20 cellular contexts compared by ENCODE assay signal in genomic region chr2:30403592-30404353, GRCh38. TPM values are rescaled to one million over a fixed set of nuclear protein-coding genes. Genes with fewer than 3 reads are reported as not detected.
DNase-seq lines count a peak whose midpoint lies in the region; ATAC-seq and TF ChIP-seq lines count a peak whose summit lies in the region.
"Had no signal": no experiment of that assay in that cellular context is flagged by ENCODE, and none has a peak within 500 bp of the region (broad histone marks: within the 10 kb centered on the region; RNA-seq: fewer than 3 reads in every experiment).

No MANE protein-coding gene starts in this region.

- no peak overlapping the region for H3K56ac ChIP-seq in IMR-90 (ENCODE audit: extremely low read depth, insufficient read depth, low read length)

- dilution Hi-C loops in IMR-90 (cut with HindIII; ENCODE audit: low sequenced_read_pairs, unreplicated experiment): no loop called here

- H2BK5ac ChIP-seq in IMR-90 (ENCODE audit: low read depth, low read length, poor library complexity, severe bottlenecking): no peak overlapping the region

- H3K36me3 ChIP-seq in IMR-90 (ENCODE audit: control insufficient read depth, insufficient read depth, low read length) (no peaks in the 10 kb centered on the region), gastroesophageal sphincter (no peaks in the 10 kb centered on the region), muscle layer of colon (ENCODE audit: insufficient read depth, low read length) (no peaks in the 10 kb centered on the region), stomach smooth muscle (ENCODE audit: control insufficient read depth in 2 of 2, insufficient read depth in 2 of 2, low read length in 2 of 2) (no peaks in the 10 kb centered on the region)
- H3K36me3 ChIP-seq: BE2C, brain microvascular endothelial cell, prostate gland, suprapubic skin had no signal

- no peaks in the 10 kb centered on the region for H3K9me3 Mint-ChIP-seq in activated CD8-positive, alpha-beta T cell treated with anti-CD3 and anti-CD28 coated beads, Interleukin-2, amount 10 ng/mL, durations not matched to agents 7 days and 5 days (ENCODE audit: insufficient read depth)
- H3K9me3 Mint-ChIP-seq: activated naive CD4-positive, alpha-beta T cell treated with anti-CD3 and anti-CD28 coated beads, Interleukin-2, amount 50 U/mL, for 24 hours; T-helper 2 cell treated with Interferon-gamma antibody and Interleukin-4, amounts not matched to agents 5 μg/mL and 100 μg/mL, for 36 hours had no signal

- peak overlapping the region; percentile 65; the same call in 1 of the 2 replicates for H3K4ac ChIP-seq in IMR-90 (ENCODE audit: low read depth, low read length)

- no peak for ATAC-seq in IMR-90 (ENCODE audit: low read depth)
- ATAC-seq in gastroesophageal sphincter: no peak
- ATAC-seq in activated CD8-positive, alpha-beta T cell treated with anti-CD3 and anti-CD28 coated beads, Interleukin-2, amount 10 ng/mL, durations not matched to agents 7 days and 5 days: no peak

- H3K27ac ChIP-seq in IMR-90 (ENCODE audit: insufficient read depth, low read length): peak overlapping the region; percentile 55; the same call in 1 of the 2 replicates
- H3K27ac ChIP-seq in gastroesophageal sphincter: peak overlapping the region in 3 of 4 donors; percentile 49 to 63 (median 56)
- peak overlapping the region; percentile 43 for H3K27ac ChIP-seq in muscle layer of colon (ENCODE audit: low read depth, low read length)
- peak overlapping the region; percentile 38 for H3K27ac ChIP-seq in stomach smooth muscle (ENCODE audit: low read length)
- H3K27ac ChIP-seq: brain microvascular endothelial cell, prostate gland, suprapubic skin had no signal

- H3K4me3 ChIP-seq in IMR-90 (ENCODE audit: insufficient read depth, low read depth, low read length) (no peak overlapping the region), gastroesophageal sphincter (no peak overlapping the region), muscle layer of colon (ENCODE audit: low read depth in 1 of 2, low read length in 2 of 2) (no peak overlapping the region), stomach smooth muscle (ENCODE audit: low read length in 2 of 2) (peak overlapping the region in 1 of 2 donors; percentile 22)
- H3K4me3 ChIP-seq: prostate gland, suprapubic skin had no signal

- no peak overlapping the region; the same call in 1 of the 2 replicates for H3K23ac ChIP-seq in IMR-90 (ENCODE audit: low read depth, low read length)

- H3K27ac Mint-ChIP-seq in activated CD8-positive, alpha-beta T cell treated with anti-CD3 and anti-CD28 coated beads, Interleukin-2, amount 10 ng/mL, durations not matched to agents 7 days and 5 days: no peak overlapping the region
- H3K27ac Mint-ChIP-seq: activated naive CD4-positive, alpha-beta T cell treated with anti-CD3 and anti-CD28 coated beads, Interleukin-2, amount 50 U/mL, for 24 hours; T-helper 2 cell treated with Interferon-gamma antibody and Interleukin-4, amounts not matched to agents 5 μg/mL and 100 μg/mL, for 36 hours had no signal

- no peaks in the 10 kb centered on the region for H4K20me1 ChIP-seq in IMR-90 (ENCODE audit: insufficient read depth, low read length)

- intact Hi-C loops in IMR-90 (cut with micrococcal nuclease): no loop called here

- H2AFZ ChIP-seq in IMR-90 (replicated peaks; ENCODE audit: low read length, poor library complexity): no peak overlapping the region

- H3K27me3 ChIP-seq in IMR-90 (ENCODE audit: control insufficient read depth, insufficient read depth, low read length) (no peaks in the 10 kb centered on the region), gastroesophageal sphincter (no peaks in the 10 kb centered on the region), muscle layer of colon (ENCODE audit: control insufficient read depth in 1 of 2, insufficient read depth in 2 of 2, low read length in 2 of 2) (no peaks in the 10 kb centered on the region), stomach smooth muscle (ENCODE audit: control insufficient read depth in 1 of 2, insufficient read depth in 2 of 2, low read length in 2 of 2) (no peaks in the 10 kb centered on the region)
- H3K27me3 ChIP-seq: BE2C, brain microvascular endothelial cell, suprapubic skin had no signal

- DNase-seq in IMR-90: no peak
- DNase-seq in cerebellar nuclear complex (lab: John Stamatoyannopoulos, UW): no peak
- no peak for DNase-seq in iPS-NIHi7 (ENCODE audit: extremely low spot score)
- no peak for DNase-seq in retina
- DNase-seq in activated CD8-positive, alpha-beta T cell treated with anti-CD3 and anti-CD28 coated beads, Interleukin-2, amount 10 ng/mL, durations not matched to agents 7 days and 5 days: no peak
- DNase-seq: activated CD8-positive, alpha-beta memory T cell treated with anti-CD3 and anti-CD28 coated beads, Interleukin-2, amount 50 U/mL, for 48 hours; BE2C; brain microvascular endothelial cell; DMS 273 treated with DMSO at 0.1 percent for 48 hours; MM.1S; NCI-H187 treated with DMSO at 0.1 percent for 48 hours; NCI-H510A; SIG-M5 had no signal

- peak overlapping the region; percentile 44; the same call in 1 of the 2 replicates for H2BK120ac ChIP-seq in IMR-90 (ENCODE audit: low read depth, low read length)

- H3K79me1 ChIP-seq in IMR-90 (ENCODE audit: low read depth in 1 of 2, low read length in 2 of 2): peaks cover 0 to 5% of the 10 kb centered on the region in 2 experiments; a peak in 1 of 4 replicates

- peak overlapping the region; percentile 34 for H4K5ac ChIP-seq in IMR-90 (ENCODE audit: low read depth, low read length)

- peak overlapping the region; percentile 49 for H3K18ac ChIP-seq in IMR-90 (ENCODE audit: low read depth, low read length)

- peak overlapping the region in 1 of 2 experiments; percentile 36; a peak in 2 of 4 replicates for H4K8ac ChIP-seq in IMR-90 (ENCODE audit: low read depth in 2 of 2, low read length in 2 of 2)

- H4K91ac ChIP-seq in IMR-90 (ENCODE audit: insufficient read depth, low read depth, low read length): peak overlapping the region; percentile 2; the same call in 1 of the 2 replicates

- BruUV-seq in IMR-90 (replicated peaks; lab: Mats Ljungman, UMichigan): no TSS peak

- no peaks in the 10 kb centered on the region for H3K36me3 Mint-ChIP-seq in activated CD8-positive, alpha-beta T cell treated with anti-CD3 and anti-CD28 coated beads, Interleukin-2, amount 10 ng/mL, durations not matched to agents 7 days and 5 days (ENCODE audit: low read depth)
- H3K36me3 Mint-ChIP-seq: activated naive CD4-positive, alpha-beta T cell treated with anti-CD3 and anti-CD28 coated beads, Interleukin-2, amount 50 U/mL, for 24 hours had no signal

- no peak overlapping the region; the same call in 1 of the 2 replicates for H3K4me2 ChIP-seq in IMR-90 (ENCODE audit: low read depth, low read length)

- in situ Hi-C loops in IMR-90 (cut with MboI; ENCODE audit: low sequenced_read_pairs): no loop called here

- TF ChIP-seq EP300 in gastroesophageal sphincter (IDR thresholded peaks at IDR 0.05): no peak

- H2AK5ac ChIP-seq in IMR-90 (ENCODE audit: low read depth, low read length): peak overlapping the region; percentile 21; the same call in 1 of the 2 replicates

- TF ChIP-seq POLR2A in IMR-90 (IDR thresholded peaks at IDR 0.05; ENCODE audit: low read depth, low read length) (no peak), gastroesophageal sphincter (IDR thresholded peaks at IDR 0.05) (no peak)

- TF ChIP-seq CTCF in IMR-90 (conservative IDR thresholded peaks at IDR 0.05; ENCODE audit: low read depth, low read length): no peak
- no peak for TF ChIP-seq CTCF in gastroesophageal sphincter (IDR thresholded peaks at IDR 0.05)

- H2BK20ac ChIP-seq in IMR-90 (ENCODE audit: low read depth, low read length): peak overlapping the region; percentile 40; the same call in 1 of the 2 replicates

- POLR2A ChIA-PET in IMR-90 (lab: Charles Lee; ENCODE audit: unreplicated experiment): no interaction called here
- POLR2A ChIA-PET in activated CD8-positive, alpha-beta T cell treated with anti-CD3 and anti-CD28 coated beads, Interleukin-2, amount 10 ng/mL, durations not matched to agents 7 days and 5 days (lab: Charles Lee): no interaction called here

- WGBS in IMR-90 (ENCODE audit: extremely low coverage in 2 of 2, insufficient read length in 1 of 2), 2 experiments: 40% methylated on average over 1 of the region's 7 CpGs; no CpG with 5 or more reads in 1 of the 2 experiments
- WGBS in gastroesophageal sphincter (ENCODE audit: low coverage in 1 of 2), 2 donors: 56 to 70% methylated on average over 2 to 7 of the region's 7 CpGs

- CTCF ChIA-PET in IMR-90 (lab: Yijun Ruan, JAX): no interaction called here
- CTCF ChIA-PET in activated CD8-positive, alpha-beta T cell treated with anti-CD3 and anti-CD28 coated beads, Interleukin-2, amount 10 ng/mL, durations not matched to agents 7 days and 5 days (lab: Charles Lee): interaction anchor here (1.2 kb wide), 1 partner anchor 308 kb away, joined by 3 read pairs; no protein-coding TSS in a partner anchor

- H3K4me3 Mint-ChIP-seq in activated CD8-positive, alpha-beta T cell treated with anti-CD3 and anti-CD28 coated beads, Interleukin-2, amount 10 ng/mL, durations not matched to agents 7 days and 5 days: no peak overlapping the region
- H3K4me3 Mint-ChIP-seq: activated naive CD4-positive, alpha-beta T cell treated with anti-CD3 and anti-CD28 coated beads, Interleukin-2, amount 50 U/mL, for 24 hours; T-helper 2 cell treated with Interferon-gamma antibody and Interleukin-4, amounts not matched to agents 5 μg/mL and 100 μg/mL, for 36 hours had no signal

- H3K4me1 Mint-ChIP-seq in activated CD8-positive, alpha-beta T cell treated with anti-CD3 and anti-CD28 coated beads, Interleukin-2, amount 10 ng/mL, durations not matched to agents 7 days and 5 days (ENCODE audit: low read depth): peaks cover 12% of the 10 kb centered on the region

- no peak overlapping the region for H3K9ac ChIP-seq in IMR-90 (ENCODE audit: low read depth, low read length)
- H3K9ac ChIP-seq in muscle layer of colon (ENCODE audit: low read length): no peak overlapping the region
- H3K9ac ChIP-seq in stomach smooth muscle (ENCODE audit: low read length in 2 of 2): no peak overlapping the region

- peak overlapping the region; percentile 70; the same call in 1 of the 3 replicates for H2BK15ac ChIP-seq in IMR-90 (ENCODE audit: low read depth, low read length)

- no peaks in the 10 kb centered on the region for H3K27me3 Mint-ChIP-seq in activated CD8-positive, alpha-beta T cell treated with anti-CD3 and anti-CD28 coated beads, Interleukin-2, amount 10 ng/mL, durations not matched to agents 7 days and 5 days (ENCODE audit: low read depth)
- H3K27me3 Mint-ChIP-seq: activated naive CD4-positive, alpha-beta T cell treated with anti-CD3 and anti-CD28 coated beads, Interleukin-2, amount 50 U/mL, for 24 hours had no signal

- peak overlapping the region; percentile 11; the same call in 1 of the 2 replicates for H3K14ac ChIP-seq in IMR-90 (replicated peaks; ENCODE audit: low read depth, low read length)

- no peak for TF ChIP-seq RAD21 in IMR-90 (IDR thresholded peaks at IDR 0.05; ENCODE audit: low read length)

- H3K9me1 ChIP-seq in IMR-90 (ENCODE audit: insufficient read depth, low read length): peaks cover 13% of the 10 kb centered on the region

- no peaks in the 10 kb centered on the region for H3K9me3 ChIP-seq in IMR-90 (ENCODE audit: control insufficient read depth, insufficient read depth, low read length)
- H3K9me3 ChIP-seq in gastroesophageal sphincter: no peaks in the 10 kb centered on the region
- no peaks in the 10 kb centered on the region for H3K9me3 ChIP-seq in muscle layer of colon (ENCODE audit: low read length)
- no peaks in the 10 kb centered on the region for H3K9me3 ChIP-seq in stomach smooth muscle (ENCODE audit: control insufficient read depth in 2 of 2, low read length in 2 of 2)
- H3K9me3 ChIP-seq: BE2C, prostate gland, suprapubic skin had no signal

- H3K4me1 ChIP-seq in IMR-90 (ENCODE audit: control insufficient read depth, insufficient read depth, low read length): peaks cover 24% of the 10 kb centered on the region
- peaks cover 15 to 81% (median 30%) of the 10 kb centered on the region in 3 donors for H3K4me1 ChIP-seq in gastroesophageal sphincter
- H3K4me1 ChIP-seq in muscle layer of colon (ENCODE audit: insufficient read depth, low read length): peaks cover 91% of the 10 kb centered on the region
- H3K4me1 ChIP-seq in stomach smooth muscle (ENCODE audit: control insufficient read depth, insufficient read depth, low read length): peaks cover 82% of the 10 kb centered on the region
- H3K4me1 ChIP-seq: BE2C had no signal

- no peak overlapping the region for H2AK9ac ChIP-seq in IMR-90 (replicated peaks; ENCODE audit: low read depth, low read length, poor library complexity)

RNA-seq across cellular contexts. Expression of gene LCLAT1, which starts 43.3 kb away (rescaled TPM):
- total RNA-seq in IMR-90 (2012; rRNA removed) (11.5 and 18.3 TPM in 2 replicates), gastroesophageal sphincter (10 to 100 TPM; 25.3 to 55.4 (median 43.1) TPM)
- polyA plus RNA-seq in IMR-90 (2012; rRNA removed): 6.9 and 7.5 TPM in 2 replicates
- 2.3 and 4.8 TPM in 2 replicates for polyA plus RNA-seq in IMR-90 (2012; cell fraction: cytosol; rRNA removed)
- polyA plus RNA-seq in IMR-90 (2012; cell fraction: nucleus; rRNA removed; ENCODE audit: low replicate concordance): 1.3 and 5.4 TPM in 2 replicates
- 10 to 100 TPM; 25.1 to 25.3 TPM for total RNA-seq in activated CD8-positive, alpha-beta T cell treated with anti-CD3 and anti-CD28 coated beads, Interleukin-2, amount 10 ng/mL, durations not matched to agents 7 days and 5 days
